In genomic region chr6:18148304-18149025, GRCh38 we compare ENCODE assay signal across 10 cellular contexts. TPM values are rescaled to one million over a fixed set of nuclear protein-coding genes. Genes with fewer than 3 reads are reported as not detected.
DNase-seq lines count a peak whose midpoint lies in the region; ATAC-seq and TF ChIP-seq lines count a peak whose summit lies in the region.
"Had no signal": no experiment of that assay in that cellular context is flagged by ENCODE, and none has a peak within 500 bp of the region (broad histone marks: within the 10 kb centered on the region; RNA-seq: fewer than 3 reads in every experiment).

No MANE protein-coding gene starts in this region.

- H3K9me3 ChIP-seq in GM23248 (ENCODE audit: low read depth) (no peaks in the 10 kb centered on the region), skeletal muscle satellite cell (replicated peaks; ENCODE audit: low read length) (no peaks in the 10 kb centered on the region), BE2C (no peaks in the 10 kb centered on the region)

- H3K9me2 ChIP-seq in GM23248 (ENCODE audit: insufficient read depth) = no peaks in the 10 kb centered on the region

- no peaks in the 10 kb centered on the region for H4K20me1 ChIP-seq in GM23248 (ENCODE audit: insufficient read depth)

- H3K9ac ChIP-seq in GM23248 (peak overlapping the region; percentile 49), skeletal muscle satellite cell (ENCODE audit: low read depth, low read length) (peak overlapping the region; percentile 18)
- H3K9ac ChIP-seq: parathyroid adenoma had no signal

- no peak overlapping the region for H2AFZ ChIP-seq in GM23248
- H2AFZ ChIP-seq: parathyroid adenoma had no signal

- TF ChIP-seq CTCF in BE2C (IDR thresholded peaks at IDR 0.05; ENCODE audit: low read depth, low read length) = no peak

- H3K36me3 ChIP-seq in GM23248 (ENCODE audit: low read depth) = peaks cover 1% of the 10 kb centered on the region; the same call in 1 of the 2 replicates
- no peaks in the 10 kb centered on the region for H3K36me3 ChIP-seq in skeletal muscle satellite cell (ENCODE audit: insufficient read depth, low read length)
- no peaks in the 10 kb centered on the region for H3K36me3 ChIP-seq in BE2C

- H3K79me2 ChIP-seq in GM23248 (ENCODE audit: insufficient read depth) = peaks cover 4% of the 10 kb centered on the region
- H3K79me2 ChIP-seq: parathyroid adenoma had no signal

- H3K4me3 ChIP-seq in GM23248 = 0 out of 2 replicates have a peak overlapping the region, but pooled peaks have one; percentile 4
- H3K4me3 ChIP-seq in skeletal muscle satellite cell (ENCODE audit: low read length) = no peak overlapping the region
- H3K4me3 ChIP-seq in BE2C (ENCODE audit: low read depth, low read length) = no peak overlapping the region
- H3K4me3 ChIP-seq: SK-N-MC had no signal

- 56 to 58% methylated on average over 5 of the region's 5 CpGs for WGBS in GM23248 (ENCODE audit: low coverage in 1 of 2, low lambda C conversion rate in 2 of 2, missing lambda C conversion rate in 2 of 2), 2 experiments

- H3F3A ChIP-seq in GM23248 (ENCODE audit: insufficient read depth) = peaks cover 28% of the 10 kb centered on the region

- H3K4me1 ChIP-seq in GM23248 (ENCODE audit: insufficient read depth) (peaks cover 36% of the 10 kb centered on the region), skeletal muscle satellite cell (ENCODE audit: control insufficient read depth, insufficient read depth, low read length) (peaks cover 30% of the 10 kb centered on the region), BE2C (no peaks in the 10 kb centered on the region)

- in situ Hi-C loops in GM23248 (cut with MboI) (no loop called here), G401 (cut with HindIII; ENCODE audit: low sequenced_read_pairs) (no loop called here), KBM-7 (cut with MboI; ENCODE audit: low pct_unique_long_range_greater_than_20kb, low sequenced_read_pairs) (no loop called here)

- H3K27ac ChIP-seq in GM23248 = peak overlapping the region; percentile 83
- H3K27ac ChIP-seq: parathyroid adenoma, SK-N-MC had no signal

- H3K27me3 ChIP-seq in GM23248 (replicated peaks; ENCODE audit: insufficient read depth) = no peaks in the 10 kb centered on the region
- no peaks in the 10 kb centered on the region for H3K27me3 ChIP-seq in skeletal muscle satellite cell (ENCODE audit: control insufficient read depth, insufficient read depth, low read length)
- H3K27me3 ChIP-seq in BE2C = no peaks in the 10 kb centered on the region

- H3K4me2 ChIP-seq in GM23248 (ENCODE audit: unreplicated experiment) = peak overlapping the region; percentile 50
- no peak overlapping the region for H3K4me2 ChIP-seq in skeletal muscle satellite cell (ENCODE audit: low read length)

- DNase-seq in GM23248 = peak; percentile 92
- DNase-seq in OCI-M1 (lab: John Stamatoyannopoulos, UW) = peak; percentile 44
- no peak for DNase-seq in G401 (ENCODE audit: low spot score)
- no peak for DNase-seq in KBM-7
- no peak for DNase-seq in BE2C

- ATAC-seq in esophagus mucosa (peak; percentile 85), GM21717 (IDR thresholded peaks at IDR 0.05; ENCODE audit: unreplicated experiment) (no peak)

RNA-seq across cellular contexts. Expression of gene TPMT, which starts 6.4 kb away (rescaled TPM):
- 14.8 and 22.6 TPM in 2 replicates for total RNA-seq in GM23248 (2014; rRNA removed; shearing (Covaris generic))
- 22.6 and 23.5 TPM in 2 replicates for polyA plus RNA-seq in GM23248 (2016; fragmentation: Nextera tagmentation; extraction: Ambion mirVana)
- 8.4 TPM for total RNA-seq in esophagus mucosa
- 18.8 and 19.5 TPM in 2 replicates for total RNA-seq in skeletal muscle satellite cell (2012; rRNA removed)
- total RNA-seq in G401 (2014; rRNA removed; shearing (Covaris generic)) = 10.3 and 13.4 TPM in 2 replicates
- polyA plus RNA-seq in BE2C (2012; ENCODE audit: insufficient read depth, insufficient read length, low read depth) = 4.5 TPM

RNA-seq across cellular contexts. Expression of gene KDM1B, which starts 6.8 kb away (rescaled TPM):
- 13.2 and 16.0 TPM in 2 replicates for total RNA-seq in GM23248 (2014; rRNA removed; shearing (Covaris generic))
- polyA plus RNA-seq in GM23248 (2016; fragmentation: Nextera tagmentation; extraction: Ambion mirVana) = 9.0 and 10.2 TPM in 2 replicates
- 20.8 TPM for total RNA-seq in esophagus mucosa
- 20.3 and 22.8 TPM in 2 replicates for total RNA-seq in skeletal muscle satellite cell (2012; rRNA removed)
- total RNA-seq in G401 (2014; rRNA removed; shearing (Covaris generic)) = 7.1 and 10.4 TPM in 2 replicates
- polyA plus RNA-seq in BE2C (2012; ENCODE audit: insufficient read depth, insufficient read length, low read depth) = 12.4 TPM

RNA-seq across cellular contexts. Expression of gene NHLRC1, which starts 26.0 kb away (rescaled TPM):
- total RNA-seq in GM23248 (2014; rRNA removed; shearing (Covaris generic)) = 2.5 and 3.2 TPM in 2 replicates
- 3.1 and 3.7 TPM in 2 replicates for polyA plus RNA-seq in GM23248 (2016; fragmentation: Nextera tagmentation; extraction: Ambion mirVana)
- 0.96 TPM for total RNA-seq in esophagus mucosa
- 1.8 and 2.4 TPM in 2 replicates for total RNA-seq in skeletal muscle satellite cell (2012; rRNA removed)
- not detected in 2 replicates for total RNA-seq in G401 (2014; rRNA removed; shearing (Covaris generic))
- polyA plus RNA-seq in BE2C (2012; ENCODE audit: insufficient read depth, insufficient read length, low read depth) = 4.7 TPM

Comparison
In these comparisons a context has a peak if more than half of its experiments do, and no peak if none do; other contexts are left out.
1. DNase-seq: peak in GM23248 (single experiment) and OCI-M1 (single experiment); none in G401 (single experiment), KBM-7 (single experiment) and BE2C (single experiment).